In the genomic region with DNA sequence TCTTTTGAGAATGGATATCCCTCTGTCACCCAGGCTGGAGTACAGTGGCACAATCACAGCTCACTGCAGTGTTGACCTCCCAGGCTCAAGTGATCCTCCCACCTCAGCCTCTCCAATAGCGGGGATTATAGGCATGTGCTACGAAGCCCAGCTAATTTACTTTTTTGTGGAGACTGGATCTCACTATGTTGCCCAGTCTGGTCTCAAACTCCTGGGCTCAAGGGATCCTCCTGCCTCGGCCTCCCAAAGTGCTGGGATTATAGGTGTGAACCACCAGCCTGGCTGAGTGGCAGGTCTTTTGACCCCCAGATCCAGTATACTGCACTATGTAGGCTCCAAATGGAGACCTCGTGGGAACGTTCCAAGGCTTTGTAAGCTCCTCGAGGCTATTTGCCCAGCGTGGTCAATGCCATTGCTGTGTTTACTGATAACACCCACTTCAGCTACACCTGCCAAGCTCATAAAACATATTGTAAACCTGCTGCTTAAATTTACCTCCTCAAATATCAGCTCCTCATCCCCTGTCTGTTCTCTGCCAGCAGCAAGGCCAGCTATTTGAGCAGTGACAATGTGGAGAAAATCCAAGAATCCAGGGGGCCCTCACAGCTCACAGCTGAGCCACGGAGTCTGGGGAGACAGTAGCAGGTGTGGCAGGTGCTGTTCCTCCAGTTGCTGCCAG, we compare ENCODE assay signal across 1 cellular context.
TF ChIP-seq lines count a peak whose summit lies in the region.

No MANE protein-coding gene starts in this region.

TF ChIP-seq in A549, 52 proteins besides CTCF, POLR2A, EP300 and RAD21 (continued from another document):
- TF ChIP-seq, protein P1, sequence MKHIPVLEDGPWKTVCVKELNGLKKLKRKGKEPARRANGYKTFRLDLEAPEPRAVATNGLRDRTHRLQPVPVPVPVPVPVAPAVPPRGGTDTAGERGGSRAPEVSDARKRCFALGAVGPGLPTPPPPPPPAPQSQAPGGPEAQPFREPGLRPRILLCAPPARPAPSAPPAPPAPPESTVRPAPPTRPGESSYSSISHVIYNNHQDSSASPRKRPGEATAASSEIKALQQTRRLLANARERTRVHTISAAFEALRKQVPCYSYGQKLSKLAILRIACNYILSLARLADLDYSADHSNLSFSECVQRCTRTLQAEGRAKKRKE (CRISPR knock-in tag; IDR thresholded peaks at IDR 0.05; ENCODE audit: low read depth): no peak
- TF ChIP-seq GATA3 (IDR thresholded peaks at IDR 0.05; ENCODE audit: borderline replicate concordance): 0 out of 2 replicates have a peak, but pooled peaks have one; percentile 21
- TF ChIP-seq ESRRA (IDR thresholded peaks at IDR 0.05; ENCODE audit: borderline replicate concordance, low read length): no peak
